Comparison of ENCODE assay signal across 13 cellular contexts in the genomic region with DNA sequence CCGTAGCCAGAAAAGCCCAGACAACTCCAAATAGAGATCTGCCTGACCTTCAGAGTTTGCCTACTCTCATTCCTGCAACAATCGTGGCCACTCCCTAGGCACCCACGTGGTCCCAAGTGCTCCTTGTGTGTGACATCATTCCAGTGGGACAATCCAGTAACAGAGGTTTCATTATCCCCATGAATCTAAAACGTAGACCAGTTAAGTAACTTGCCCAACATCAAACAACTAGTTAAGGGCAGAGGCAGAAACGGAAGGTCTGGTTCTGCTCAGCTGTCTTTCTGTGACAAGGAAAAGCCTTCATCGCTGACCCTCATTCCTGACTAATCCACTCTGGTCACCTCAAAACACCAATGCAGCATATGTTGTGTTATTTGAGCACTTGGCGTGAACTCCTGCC.
A peak's percentile ranks its signal among the peaks of the same experiment; 100 is the strongest.
DNase-seq lines count a peak whose midpoint lies in the region; ATAC-seq and TF ChIP-seq lines count a peak whose summit lies in the region.
"Had no signal": no experiment of that assay in that cellular context is flagged by ENCODE, and none has a peak within 500 bp of the region (broad histone marks: within the 10 kb centered on the region; RNA-seq: fewer than 3 reads in every experiment).

No MANE protein-coding gene starts in this region.

- H3K27ac ChIP-seq in osteoblast (ENCODE audit: low read depth, low read length): no peak overlapping the region
- H3K27ac ChIP-seq: C4-2B, sigmoid colon had no signal

- DNase-seq in BE2C (peak; percentile 29), NCI-H2196 treated with DMSO at 0.1 percent for 48 hours (lab: John Stamatoyannopoulos, UW; ENCODE audit: unreplicated experiment) (peak; percentile 5), fibroblast of peridontal ligament (ENCODE audit: extremely low read depth) (peak; percentile 47), osteoblast (ENCODE audit: insufficient read length, low spot score, missing footprints) (no peak), activated gamma-delta T cell treated with Interleukin-2 at 50 U/mL for 16 hours (no peak)
- DNase-seq in activated CD4-positive, alpha-beta T cell treated with anti-CD3 and anti-CD28 coated beads, Interleukin-2, amount 50 U/mL, for 4 hours: no peak
- DNase-seq: activated CD8-positive, alpha-beta memory T cell treated with anti-CD3 and anti-CD28 coated beads, Interleukin-2, amount 10 ng/mL, durations not matched to agents 7 days and 5 days; NCI-H146; sigmoid colon; stimulated activated naive B cell treated with anti-CD40 and anti-IgM and Interleukin-4, amounts not matched to agents 10 μg/mL and 1 μg/mL and 100 μg/mL, for 72 hours had no signal

- no peaks in the 10 kb centered on the region for H3K36me3 ChIP-seq in BE2C
- no peaks in the 10 kb centered on the region for H3K36me3 ChIP-seq in osteoblast (ENCODE audit: insufficient read depth, low read length)
- H3K36me3 ChIP-seq: sigmoid colon had no signal

- no peaks in the 10 kb centered on the region; the same call in 1 of the 2 replicates for H3K9me3 ChIP-seq in BE2C
- no peaks in the 10 kb centered on the region for H3K9me3 ChIP-seq in osteoblast (ENCODE audit: low read depth, low read length)
- H3K9me3 ChIP-seq: sigmoid colon had no signal

- no peak overlapping the region for H3K4me3 ChIP-seq in BE2C (ENCODE audit: low read depth, low read length)
- H3K4me3 ChIP-seq in osteoblast (ENCODE audit: insufficient read depth, low read length): peak overlapping the region; percentile 41
- H3K4me3 ChIP-seq: sigmoid colon had no signal

- no peaks in the 10 kb centered on the region for H3K79me2 ChIP-seq in osteoblast (ENCODE audit: insufficient read depth, low read length)

- no peaks in the 10 kb centered on the region for H4K20me1 ChIP-seq in osteoblast (ENCODE audit: insufficient read depth, low read length)

- TF ChIP-seq CTCF in BE2C (IDR thresholded peaks at IDR 0.05; ENCODE audit: low read depth, low read length) (no peak), osteoblast (IDR thresholded peaks at IDR 0.05; ENCODE audit: extremely low read depth, low read depth, low read length) (no peak)

- no peak for ATAC-seq in GM19452 (IDR thresholded peaks at IDR 0.05; ENCODE audit: unreplicated experiment)
- no peak for ATAC-seq in HG03571 (IDR thresholded peaks at IDR 0.05; ENCODE audit: unreplicated experiment)
- ATAC-seq: activated CD8-positive, alpha-beta memory T cell treated with anti-CD3 and anti-CD28 coated beads, Interleukin-2, amount 10 ng/mL, durations not matched to agents 7 days and 5 days; stimulated activated naive B cell treated with anti-CD40 and anti-IgM and Interleukin-4, amounts not matched to agents 10 μg/mL and 1 μg/mL and 100 μg/mL, for 72 hours had no signal

- no peaks in the 10 kb centered on the region for H3K27me3 ChIP-seq in BE2C
- no peaks in the 10 kb centered on the region for H3K27me3 ChIP-seq in osteoblast (ENCODE audit: insufficient read depth, low read length)
- H3K27me3 ChIP-seq: sigmoid colon had no signal

- H3K4me1 ChIP-seq in BE2C (no peaks in the 10 kb centered on the region), osteoblast (ENCODE audit: insufficient read depth, low read length) (no peaks in the 10 kb centered on the region)

- H3K4me2 ChIP-seq in osteoblast (ENCODE audit: insufficient read depth, low read length): peak overlapping the region; percentile 55

- H2AFZ ChIP-seq in osteoblast (ENCODE audit: low read length): peak overlapping the region; percentile 43

Comparison
In these comparisons a context has a peak if more than half of its experiments do, and no peak if none do; other contexts are left out.
1. DNase-seq: peak in BE2C (single experiment), NCI-H2196 treated with DMSO at 0.1 percent for 48 hours (single experiment) and fibroblast of peridontal ligament (single experiment); none in osteoblast (single experiment), activated gamma-delta T cell treated with Interleukin-2 at 50 U/mL for 16 hours (single experiment) and activated CD4-positive, alpha-beta T cell treated with anti-CD3 and anti-CD28 coated beads, Interleukin-2, amount 50 U/mL, for 4 hours (0 of 2).